Comparison of ENCODE assay signal across 22 cellular contexts in the genomic region with DNA sequence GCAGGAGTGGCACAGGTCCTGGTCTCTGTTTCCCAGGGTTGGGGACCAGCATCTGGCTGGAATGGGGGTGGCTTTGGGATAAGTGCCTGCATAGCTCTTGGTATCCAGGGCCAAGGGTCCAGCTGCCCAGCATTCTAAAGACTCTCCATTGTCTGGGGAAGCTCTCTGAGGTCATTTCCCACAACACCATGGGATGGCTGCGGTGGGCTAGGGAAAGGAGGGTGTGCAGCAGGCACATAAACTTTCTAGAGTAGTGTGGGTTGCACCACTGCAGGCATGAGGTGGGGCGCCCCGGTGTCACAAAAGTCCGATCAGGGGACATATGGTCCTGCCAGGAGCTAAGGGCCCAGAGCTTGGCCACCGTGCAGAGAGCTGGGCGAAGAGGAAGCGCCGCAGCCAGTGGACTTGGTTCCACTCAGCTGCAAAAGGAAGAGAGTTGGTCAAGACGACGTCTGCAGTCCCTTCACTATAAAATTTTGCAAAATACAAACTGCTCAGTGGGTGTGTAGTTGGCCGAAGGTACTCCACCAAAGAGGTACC. TPM values are rescaled to one million over a fixed set of nuclear protein-coding genes. Genes with fewer than 3 reads are reported as not detected.
"Had no signal": no experiment of that assay in that cellular context is flagged by ENCODE, and none has a peak within 500 bp of the region (broad histone marks: within the 10 kb centered on the region; RNA-seq: fewer than 3 reads in every experiment).

No MANE protein-coding gene starts in this region.

- H3K9me3 ChIP-seq: neutrophil, sigmoid colon, suprapubic skin, thyroid gland had no signal

- ATAC-seq: esophagus mucosa, left colon, left ventricle myocardium superior had no signal

- H3K27ac Mint-ChIP-seq: naive thymus-derived CD4-positive, alpha-beta T cell; nephron progenitor cell; type B pancreatic cell had no signal

- H3K27me3 ChIP-seq: right atrium auricular region, thyroid gland had no signal

- H3K4me3 ChIP-seq: coronary artery, dorsolateral prefrontal cortex, right atrium auricular region, sigmoid colon, skin epidermis, suprapubic skin, thyroid gland had no signal

- H3K4me1 ChIP-seq: right atrium auricular region, sigmoid colon, thyroid gland had no signal

- H3K27ac ChIP-seq: coronary artery, dorsolateral prefrontal cortex, neutrophil, right atrium auricular region, sigmoid colon, skin epidermis, suprapubic skin, thyroid gland had no signal

- H3K36me3 Mint-ChIP-seq: type B pancreatic cell had no signal

- H3K36me3 ChIP-seq: neutrophil, right atrium auricular region, sigmoid colon, suprapubic skin, thyroid gland had no signal

- H3K9me3 Mint-ChIP-seq: nephron progenitor cell, type B pancreatic cell had no signal

- H3K4me3 Mint-ChIP-seq: naive thymus-derived CD4-positive, alpha-beta T cell; nephron progenitor cell; type B pancreatic cell had no signal

- DNase-seq: dorsolateral prefrontal cortex; effector CD8-positive, alpha-beta T cell; glutamatergic neuron; left colon; left ventricle myocardium superior; mesendoderm; naive thymus-derived CD4-positive, alpha-beta T cell; nephron progenitor cell; sigmoid colon; stimulated activated naive CD4-positive, alpha-beta T cell treated with Interleukin-2 at 50 U/mL for 16 hours; thyroid gland had no signal

RNA-seq across cellular contexts. Expression of a gene that starts 26.8 kb away (rescaled TPM):
- total RNA-seq: chondrocyte, esophagus mucosa, kidney epithelial cell, lung microvascular endothelial cell, osteocyte, suprapubic skin had no signal
